In the genomic region with DNA sequence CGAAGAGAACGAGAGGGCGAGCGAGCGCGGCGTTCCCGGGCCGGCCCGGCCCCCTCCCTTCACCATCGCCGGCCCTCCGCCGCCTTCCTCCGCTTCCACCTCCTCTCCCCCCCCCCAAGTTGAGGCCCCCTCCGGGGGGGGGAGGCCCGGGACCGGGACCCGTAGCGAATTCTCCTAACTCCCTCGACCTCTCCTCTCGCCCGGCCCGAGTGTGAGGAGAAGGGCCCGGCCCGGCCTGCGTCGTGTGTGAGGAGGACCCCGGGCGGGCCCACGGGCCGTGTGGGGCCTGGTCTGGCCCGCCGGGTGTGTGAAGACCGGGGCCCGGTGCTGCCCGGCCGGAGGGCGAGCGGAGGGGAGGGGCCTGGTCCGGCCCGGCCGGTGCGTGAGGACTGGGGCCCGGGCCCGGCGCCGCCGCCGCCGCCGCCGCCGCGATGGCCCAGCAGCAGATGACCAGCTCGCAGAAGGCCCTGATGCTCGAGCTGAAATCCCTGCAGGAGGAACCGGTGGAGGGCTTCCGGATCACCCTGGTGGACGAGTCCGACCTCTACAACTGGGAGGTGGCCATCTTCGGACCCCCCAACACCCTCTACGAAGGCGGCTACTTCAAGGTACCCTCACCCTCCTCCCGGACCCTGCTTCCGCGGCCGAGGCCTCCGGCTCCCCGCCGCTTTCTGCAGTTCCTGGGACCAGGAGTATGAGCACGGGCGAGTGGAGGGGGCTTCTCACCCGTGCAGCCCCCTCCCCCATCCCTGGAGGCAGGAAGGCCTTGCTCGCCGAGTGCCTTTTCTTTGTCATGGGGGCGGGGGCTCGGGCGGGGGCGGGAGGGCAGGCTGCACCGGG, we compare ENCODE assay signal across 8 cellular contexts. TPM values are rescaled to one million over a fixed set of nuclear protein-coding genes. Genes with fewer than 3 reads are reported as not detected.
DNase-seq lines count a peak whose midpoint lies in the region; ATAC-seq and TF ChIP-seq lines count a peak whose summit lies in the region.

No MANE protein-coding gene starts in this region.

- H3K4me3 Mint-ChIP-seq in CD4-positive, CD25-positive, alpha-beta regulatory T cell = peak overlapping the region; percentile 87 to 98 (median 93)
- H3K4me3 Mint-ChIP-seq in activated naive CD4-positive, alpha-beta T cell treated with anti-CD3 and anti-CD28 coated beads, Interleukin-2, amount 10 ng/mL, durations not matched to agents 7 days and 5 days = peak overlapping the region; percentile 97
- H3K4me3 Mint-ChIP-seq in type B pancreatic cell = peak overlapping the region; percentile 96

- peak; percentile 58 for TF ChIP-seq POLR2A in GM19193 (IDR thresholded peaks at IDR 0.05; ENCODE audit: extremely low read depth, insufficient read depth, insufficient read length)

- peak overlapping the region; percentile 97 for H3K4me3 ChIP-seq in CD4-positive, CD25-positive, alpha-beta regulatory T cell (ENCODE audit: low read depth, low read length)
- peak overlapping the region; percentile 83 for H3K4me3 ChIP-seq in RWPE2 (ENCODE audit: severe bottlenecking)
- peak overlapping the region; percentile 96 for H3K4me3 ChIP-seq in osteoblast (ENCODE audit: insufficient read depth, low read length)

- TF ChIP-seq CTCF in RWPE2 (IDR thresholded peaks at IDR 0.05; ENCODE audit: poor library complexity, severe bottlenecking) = peak; percentile 14
- TF ChIP-seq CTCF in osteoblast (IDR thresholded peaks at IDR 0.05; ENCODE audit: extremely low read depth, low read depth, low read length) = peak; percentile 28
- peak; percentile 59 for TF ChIP-seq CTCF in type B pancreatic cell (conservative IDR thresholded peaks at IDR 0.05)

- DNase-seq in CD4-positive, CD25-positive, alpha-beta regulatory T cell = peak; percentile 43 to 73 (median 55)
- peak; percentile 73 for DNase-seq in RWPE2 (ENCODE audit: low spot score)
- peak; percentile 75 for DNase-seq in activated naive CD4-positive, alpha-beta T cell treated with anti-CD3 and anti-CD28 coated beads, Interleukin-2, amount 10 ng/mL, durations not matched to agents 7 days and 5 days
- DNase-seq in globus pallidus (ENCODE audit: low spot score) = peak; percentile 58
- DNase-seq in osteoblast (ENCODE audit: insufficient read length, low spot score, missing footprints) = peak; percentile 94
- DNase-seq in type B pancreatic cell (ENCODE audit: extremely low spot score, unreplicated experiment) = peak; percentile 79

- H3K27ac Mint-ChIP-seq in CD4-positive, CD25-positive, alpha-beta regulatory T cell = no peak overlapping the region
- peak overlapping the region; percentile 94 for H3K27ac Mint-ChIP-seq in activated naive CD4-positive, alpha-beta T cell treated with anti-CD3 and anti-CD28 coated beads, Interleukin-2, amount 10 ng/mL, durations not matched to agents 7 days and 5 days
- peak overlapping the region; percentile 95 for H3K27ac Mint-ChIP-seq in type B pancreatic cell

- H2AFZ ChIP-seq in osteoblast (ENCODE audit: low read length) = peak overlapping the region; percentile 90

- H3K27me3 Mint-ChIP-seq in CD4-positive, CD25-positive, alpha-beta regulatory T cell = no peaks in the 10 kb centered on the region
- H3K27me3 Mint-ChIP-seq in activated naive CD4-positive, alpha-beta T cell treated with anti-CD3 and anti-CD28 coated beads, Interleukin-2, amount 10 ng/mL, durations not matched to agents 7 days and 5 days = no peaks in the 10 kb centered on the region
- H3K27me3 Mint-ChIP-seq in type B pancreatic cell = no peaks in the 10 kb centered on the region

- H3K27ac ChIP-seq in CD4-positive, CD25-positive, alpha-beta regulatory T cell (ENCODE audit: insufficient read depth, low read length, poor library complexity, severe bottlenecking) = peak overlapping the region; percentile 95
- H3K27ac ChIP-seq in RWPE2 (ENCODE audit: poor library complexity, severe bottlenecking) (peak overlapping the region; percentile 89), osteoblast (ENCODE audit: low read depth, low read length) (peak overlapping the region; percentile 90)

- H3K79me2 ChIP-seq in osteoblast (ENCODE audit: insufficient read depth, low read length) = peaks cover 53% of the 10 kb centered on the region

- CTCF ChIA-PET in activated naive CD4-positive, alpha-beta T cell treated with anti-CD3 and anti-CD28 coated beads, Interleukin-2, amount 10 ng/mL, durations not matched to agents 7 days and 5 days (lab: Charles Lee) = interaction anchor here (0.7 kb wide), 1 partner anchor 258 kb away, joined by 3 read pairs; no protein-coding TSS in a partner anchor

- H3K4me2 ChIP-seq in osteoblast (ENCODE audit: insufficient read depth, low read length) = peak overlapping the region; percentile 100

- peaks cover 43% of the 10 kb centered on the region for H3K4me1 ChIP-seq in CD4-positive, CD25-positive, alpha-beta regulatory T cell (ENCODE audit: control insufficient read depth, insufficient read depth, low read length, poor library complexity, severe bottlenecking)
- H3K4me1 ChIP-seq in RWPE2 (ENCODE audit: insufficient read depth, poor library complexity, severe bottlenecking) (peaks cover 32% of the 10 kb centered on the region), osteoblast (ENCODE audit: insufficient read depth, low read length) (peaks cover 40% of the 10 kb centered on the region)

- H3K36me3 Mint-ChIP-seq in CD4-positive, CD25-positive, alpha-beta regulatory T cell = peaks cover 3% of the 10 kb centered on the region
- peaks cover 11% of the 10 kb centered on the region for H3K36me3 Mint-ChIP-seq in activated naive CD4-positive, alpha-beta T cell treated with anti-CD3 and anti-CD28 coated beads, Interleukin-2, amount 10 ng/mL, durations not matched to agents 7 days and 5 days
- H3K36me3 Mint-ChIP-seq in type B pancreatic cell = peaks cover 3% of the 10 kb centered on the region

- peaks cover 33% of the 10 kb centered on the region for H4K20me1 ChIP-seq in osteoblast (ENCODE audit: insufficient read depth, low read length)

- H3K27me3 ChIP-seq in CD4-positive, CD25-positive, alpha-beta regulatory T cell (ENCODE audit: control insufficient read depth, insufficient read depth, low read length) = no peaks in the 10 kb centered on the region
- H3K27me3 ChIP-seq in RWPE2 (ENCODE audit: insufficient read depth, poor library complexity, severe bottlenecking) = no peaks in the 10 kb centered on the region
- H3K27me3 ChIP-seq in osteoblast (ENCODE audit: insufficient read depth, low read length) = no peaks in the 10 kb centered on the region

- H3K9me3 Mint-ChIP-seq in CD4-positive, CD25-positive, alpha-beta regulatory T cell = no peaks in the 10 kb centered on the region
- no peaks in the 10 kb centered on the region for H3K9me3 Mint-ChIP-seq in activated naive CD4-positive, alpha-beta T cell treated with anti-CD3 and anti-CD28 coated beads, Interleukin-2, amount 10 ng/mL, durations not matched to agents 7 days and 5 days
- H3K9me3 Mint-ChIP-seq in type B pancreatic cell = no peaks in the 10 kb centered on the region

- no peaks in the 10 kb centered on the region for H3K9me3 ChIP-seq in CD4-positive, CD25-positive, alpha-beta regulatory T cell (ENCODE audit: control insufficient read depth in 2 of 2, low read length in 2 of 2)
- H3K9me3 ChIP-seq in RWPE2 (ENCODE audit: severe bottlenecking) (no peaks in the 10 kb centered on the region), osteoblast (ENCODE audit: low read depth, low read length) (no peaks in the 10 kb centered on the region)

- ATAC-seq in CD4-positive, CD25-positive, alpha-beta regulatory T cell (ENCODE audit: low read depth in 2 of 2) = peak; percentile 2 to 6
- ATAC-seq in HG03457 (IDR thresholded peaks at IDR 0.05; ENCODE audit: unreplicated experiment) (peak; percentile 16), RWPE2 (ENCODE audit: low read depth) (peak; percentile 45)

- H3K4me1 Mint-ChIP-seq in CD4-positive, CD25-positive, alpha-beta regulatory T cell = peaks cover 33 to 59% (median 41%) of the 10 kb centered on the region in 4 donors
- peaks cover 60% of the 10 kb centered on the region for H3K4me1 Mint-ChIP-seq in activated naive CD4-positive, alpha-beta T cell treated with anti-CD3 and anti-CD28 coated beads, Interleukin-2, amount 10 ng/mL, durations not matched to agents 7 days and 5 days
- peaks cover 23% of the 10 kb centered on the region for H3K4me1 Mint-ChIP-seq in type B pancreatic cell (ENCODE audit: unreplicated experiment)

- H3K36me3 ChIP-seq in CD4-positive, CD25-positive, alpha-beta regulatory T cell (ENCODE audit: control insufficient read depth, insufficient read depth, low read length) = no peaks in the 10 kb centered on the region
- H3K36me3 ChIP-seq in RWPE2 (ENCODE audit: low read depth) (no peaks in the 10 kb centered on the region; the same call in 1 of the 2 replicates), osteoblast (ENCODE audit: insufficient read depth, low read length) (no peaks in the 10 kb centered on the region)

RNA-seq across cellular contexts. Expression of a gene that starts 0.6 kb away (rescaled TPM):
- total RNA-seq in CD4-positive, CD25-positive, alpha-beta regulatory T cell = 33.3 TPM
- polyA plus RNA-seq in CD4-positive, CD25-positive, alpha-beta regulatory T cell = 10 to 100 TPM; 14.8 to 20.3 (median 15.8) TPM
- total RNA-seq in osteoblast (21.4 and 22.4 TPM in 2 replicates), type B pancreatic cell (ENCODE audit: low replicate concordance) (47.3 and 55.9 TPM in 2 replicates)

RNA-seq across cellular contexts. Expression of a gene that starts 22.2 kb away (rescaled TPM):
- not detected for total RNA-seq in CD4-positive, CD25-positive, alpha-beta regulatory T cell
- polyA plus RNA-seq in CD4-positive, CD25-positive, alpha-beta regulatory T cell = not detected
- total RNA-seq in osteoblast = 2.2 and 3.5 TPM in 2 replicates
- 0.86 TPM in 1 of 2 replicates, not detected in the other for total RNA-seq in type B pancreatic cell (ENCODE audit: low replicate concordance)

Comparison
In these comparisons a context has a peak if more than half of its experiments do, and no peak if none do; other contexts are left out.
1. Peak in every context shown above with its lines: DNase-seq, ATAC-seq, H3K4me3 ChIP-seq and H3K27ac ChIP-seq.
2. H3K27ac Mint-ChIP-seq: peak in activated naive CD4-positive, alpha-beta T cell treated with anti-CD3 and anti-CD28 coated beads, Interleukin-2, amount 10 ng/mL, durations not matched to agents 7 days and 5 days (single experiment) and type B pancreatic cell (single experiment); none in CD4-positive, CD25-positive, alpha-beta regulatory T cell (0 of 3).